ENCODE assay signal across 1 cellular context in the genomic region with DNA sequence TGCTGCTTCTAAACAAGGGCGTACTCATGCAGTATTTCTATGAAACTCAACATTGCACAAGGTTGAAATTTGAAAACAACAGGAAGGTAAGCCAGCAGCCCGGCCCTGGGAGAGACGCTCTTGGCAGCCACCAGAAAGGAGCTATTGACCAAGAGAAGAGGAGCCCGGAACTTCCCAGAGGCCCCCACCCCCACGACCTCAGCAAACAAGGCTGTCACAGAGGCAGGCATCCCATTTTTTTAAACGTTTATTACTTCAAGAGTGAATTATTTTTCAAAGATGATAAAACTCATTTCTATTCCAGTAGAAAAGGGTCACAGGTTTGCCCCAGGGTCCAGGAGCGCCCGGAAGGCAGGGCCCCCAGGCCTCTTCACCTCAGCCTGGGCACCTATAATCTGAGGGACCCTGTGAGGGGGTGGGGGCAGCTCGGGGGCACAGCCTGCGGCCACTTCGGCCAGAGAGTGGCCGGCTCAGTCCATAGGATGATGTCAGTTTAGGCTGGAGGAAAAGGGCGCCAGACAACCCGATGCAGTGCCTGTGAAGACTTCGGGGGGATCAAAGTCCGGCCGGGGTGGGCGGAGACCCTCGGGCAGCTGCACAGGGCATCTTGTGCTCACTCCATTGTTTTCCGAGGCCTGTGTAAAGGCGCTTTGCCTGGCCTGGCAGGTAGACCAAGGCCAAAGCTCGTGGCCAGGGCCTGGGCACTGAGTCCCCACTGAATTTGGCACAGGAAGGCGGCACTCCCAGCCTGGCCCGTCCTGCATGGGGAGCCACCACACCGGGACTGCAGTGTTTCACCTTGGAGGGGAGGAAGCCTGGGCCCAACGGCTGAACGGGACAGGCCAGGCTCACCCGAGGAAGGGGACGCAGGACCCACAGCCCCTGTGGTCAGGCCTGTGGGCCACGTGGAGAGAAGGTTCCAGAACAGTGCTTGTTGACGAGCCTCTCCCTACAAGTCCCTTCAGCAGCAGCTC.
TF ChIP-seq lines count a peak whose summit lies in the region.

No MANE protein-coding gene starts in this region.

TF ChIP-seq in H1, 55 proteins besides CTCF, POLR2A, EP300 and RAD21:
- TF ChIP-seq SP1 (IDR thresholded peaks at IDR 0.05; ENCODE audit: low read depth, low read length): no peak
- no peak for TF ChIP-seq GABPA (IDR thresholded peaks at IDR 0.05; ENCODE audit: borderline replicate concordance, insufficient read depth, low read length)
- TF ChIP-seq, protein P1, sequence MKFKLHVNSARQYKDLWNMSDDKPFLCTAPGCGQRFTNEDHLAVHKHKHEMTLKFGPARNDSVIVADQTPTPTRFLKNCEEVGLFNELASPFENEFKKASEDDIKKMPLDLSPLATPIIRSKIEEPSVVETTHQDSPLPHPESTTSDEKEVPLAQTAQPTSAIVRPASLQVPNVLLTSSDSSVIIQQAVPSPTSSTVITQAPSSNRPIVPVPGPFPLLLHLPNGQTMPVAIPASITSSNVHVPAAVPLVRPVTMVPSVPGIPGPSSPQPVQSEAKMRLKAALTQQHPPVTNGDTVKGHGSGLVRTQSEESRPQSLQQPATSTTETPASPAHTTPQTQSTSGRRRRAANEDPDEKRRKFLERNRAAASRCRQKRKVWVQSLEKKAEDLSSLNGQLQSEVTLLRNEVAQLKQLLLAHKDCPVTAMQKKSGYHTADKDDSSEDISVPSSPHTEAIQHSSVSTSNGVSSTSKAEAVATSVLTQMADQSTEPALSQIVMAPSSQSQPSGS (IDR thresholded peaks at IDR 0.05; ENCODE audit: low read length): no peak
- TF ChIP-seq SIX5 (IDR thresholded peaks at IDR 0.05; ENCODE audit: low read depth, low read length): no peak
- TF ChIP-seq SRF (IDR thresholded peaks at IDR 0.05; ENCODE audit: low read depth, low read length): no peak
- no peak for TF ChIP-seq CREB1 (IDR thresholded peaks at IDR 0.05)
- TF ChIP-seq, protein P2, sequence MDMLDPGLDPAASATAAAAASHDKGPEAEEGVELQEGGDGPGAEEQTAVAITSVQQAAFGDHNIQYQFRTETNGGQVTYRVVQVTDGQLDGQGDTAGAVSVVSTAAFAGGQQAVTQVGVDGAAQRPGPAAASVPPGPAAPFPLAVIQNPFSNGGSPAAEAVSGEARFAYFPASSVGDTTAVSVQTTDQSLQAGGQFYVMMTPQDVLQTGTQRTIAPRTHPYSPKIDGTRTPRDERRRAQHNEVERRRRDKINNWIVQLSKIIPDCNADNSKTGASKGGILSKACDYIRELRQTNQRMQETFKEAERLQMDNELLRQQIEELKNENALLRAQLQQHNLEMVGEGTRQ (IDR thresholded peaks at IDR 0.05; ENCODE audit: low read length): no peak
